In genomic region chr3:131303848-131304247, GRCh38 we compare ENCODE assay signal across 19 cellular contexts.
DNase-seq lines count a peak whose midpoint lies in the region; ATAC-seq and TF ChIP-seq lines count a peak whose summit lies in the region.
"Had no signal": no experiment of that assay in that cellular context is flagged by ENCODE, and none has a peak within 500 bp of the region (broad histone marks: within the 10 kb centered on the region; RNA-seq: fewer than 3 reads in every experiment).

No MANE protein-coding gene starts in this region.

- no peak for TF ChIP-seq CTCF in choroid plexus epithelial cell (conservative IDR thresholded peaks at IDR 0.05; ENCODE audit: low read depth, low read length)

- peak; percentile 17 for DNase-seq in EL
- DNase-seq in LHCN-M2 (ENCODE audit: low read depth), result peak; percentile 31
- DNase-seq in choroid plexus epithelial cell (ENCODE audit: low read depth), result peak; percentile 53
- DNase-seq in inferior parietal cortex (ENCODE audit: extremely low spot score), result peak; percentile 57
- DNase-seq in activated naive CD4-positive, alpha-beta T cell treated with anti-CD3 and anti-CD28 coated beads, Interleukin-2, amount 50 U/mL, for 16 hours, result no peak
- no peak for DNase-seq in kidney glomerular epithelial cell (lab: John Stamatoyannopoulos, UW)
- DNase-seq: ACHN; Calu3; CD4-positive, alpha-beta T cell; GDM1; H9; NCI-H1048; NCI-H2107; NCI-H345; NCI-H748 treated with DMSO at 0.1 percent for 48 hours; Right ventricle myocardium superior had no signal

- H3K4me3 ChIP-seq in choroid plexus epithelial cell (ENCODE audit: low read depth, low read length), result no peak overlapping the region

- ATAC-seq in HG03045 (IDR thresholded peaks at IDR 0.05; ENCODE audit: unreplicated experiment) (no peak), GM21737 (IDR thresholded peaks at IDR 0.05; ENCODE audit: unreplicated experiment) (no peak)
- ATAC-seq: Panc1 had no signal

Comparison
In these comparisons a context has a peak if more than half of its experiments do, and no peak if none do; other contexts are left out.
1. DNase-seq: peak in EL (single experiment), LHCN-M2 (single experiment), choroid plexus epithelial cell (single experiment) and inferior parietal cortex (single experiment); none in activated naive CD4-positive, alpha-beta T cell treated with anti-CD3 and anti-CD28 coated beads, Interleukin-2, amount 50 U/mL, for 16 hours (single experiment) and kidney glomerular epithelial cell (single experiment).